In genomic region chr1:93616996-93617669, GRCh38 we compare ENCODE assay signal across 8 cellular contexts.
A peak's percentile ranks its signal among the peaks of the same experiment; 100 is the strongest.
DNase-seq lines count a peak whose midpoint lies in the region; ATAC-seq lines count a peak whose summit lies in the region.

No MANE protein-coding gene starts in this region.

- peaks cover 22% of the 10 kb centered on the region for H3K4me1 Mint-ChIP-seq in activated T-helper 1 cell treated with anti-CD3 and anti-CD28 coated beads, Interleukin-12 subunit alpha, Interleukin-12 subunit beta, Interleukin-2, Interleukin-4 antibody, amounts not matched to agents 30 ng/mL and 10 ng/mL and 1 ng/mL, durations not matched to agents 14 hours and 24 hours and 36 hours (ENCODE audit: low read depth)

- DNase-seq in DMS79 (lab: John Stamatoyannopoulos, UW) = peak; percentile 66
- peak; percentile 70 for DNase-seq in RPMI7951 (ENCODE audit: low read depth)
- peak; percentile 66 for DNase-seq in globus pallidus (ENCODE audit: low spot score)
- peak; percentile 61 for DNase-seq in pulmonary artery endothelial cell (ENCODE audit: low read depth, low spot score)
- DNase-seq in OCI-M2 (lab: John Stamatoyannopoulos, UW; ENCODE audit: unreplicated experiment) = no peak
- DNase-seq in activated T-helper 1 cell treated with anti-CD3 and anti-CD28 coated beads, Interleukin-12 subunit alpha, Interleukin-12 subunit beta, Interleukin-2, Interleukin-4 antibody, amounts not matched to agents 30 ng/mL and 10 ng/mL and 1 ng/mL, durations not matched to agents 14 hours and 24 hours and 36 hours (ENCODE audit: low spot score) = no peak
- DNase-seq in HAP-1 (ENCODE audit: low spot score in 2 of 2) = no peak

- no peak overlapping the region for H3K27ac Mint-ChIP-seq in activated T-helper 1 cell treated with anti-CD3 and anti-CD28 coated beads, Interleukin-12 subunit alpha, Interleukin-12 subunit beta, Interleukin-2, Interleukin-4 antibody, amounts not matched to agents 30 ng/mL and 10 ng/mL and 1 ng/mL, durations not matched to agents 14 hours and 24 hours and 36 hours

- no peaks in the 10 kb centered on the region for H3K27me3 ChIP-seq in HAP-1 (ENCODE audit: low read depth)

- H3K4me1 ChIP-seq in HAP-1 = peaks cover 21% of the 10 kb centered on the region

- no peaks in the 10 kb centered on the region for H3K36me3 ChIP-seq in HAP-1 (replicated peaks)

- H3K36me3 Mint-ChIP-seq in activated T-helper 1 cell treated with anti-CD3 and anti-CD28 coated beads, Interleukin-12 subunit alpha, Interleukin-12 subunit beta, Interleukin-2, Interleukin-4 antibody, amounts not matched to agents 30 ng/mL and 10 ng/mL and 1 ng/mL, durations not matched to agents 14 hours and 24 hours and 36 hours (ENCODE audit: low read depth) = no peaks in the 10 kb centered on the region

- H3K4me3 ChIP-seq in HAP-1 = no peak overlapping the region

- no peak for ATAC-seq in GM21529 (IDR thresholded peaks at IDR 0.05; ENCODE audit: unreplicated experiment)

- in situ Hi-C loops in HAP-1 (cut with MboI; ENCODE audit: low sequenced_read_pairs) = loop anchor here (25.0 kb wide), 1 partner anchor 180 kb away; the partner anchor contains the start of gene FNBP1L

- no peaks in the 10 kb centered on the region for H3K9me3 ChIP-seq in HAP-1

- no peaks in the 10 kb centered on the region for H3K9me3 Mint-ChIP-seq in activated T-helper 1 cell treated with anti-CD3 and anti-CD28 coated beads, Interleukin-12 subunit alpha, Interleukin-12 subunit beta, Interleukin-2, Interleukin-4 antibody, amounts not matched to agents 30 ng/mL and 10 ng/mL and 1 ng/mL, durations not matched to agents 14 hours and 24 hours and 36 hours

- H3K4me3 Mint-ChIP-seq in activated T-helper 1 cell treated with anti-CD3 and anti-CD28 coated beads, Interleukin-12 subunit alpha, Interleukin-12 subunit beta, Interleukin-2, Interleukin-4 antibody, amounts not matched to agents 30 ng/mL and 10 ng/mL and 1 ng/mL, durations not matched to agents 14 hours and 24 hours and 36 hours = no peak overlapping the region

- intact Hi-C loops in activated T-helper 1 cell treated with anti-CD3 and anti-CD28 coated beads, Interleukin-12 subunit alpha, Interleukin-12 subunit beta, Interleukin-2, Interleukin-4 antibody, amounts not matched to agents 30 ng/mL and 10 ng/mL and 1 ng/mL, durations not matched to agents 14 hours and 24 hours and 36 hours (cut with micrococcal nuclease) = loop anchor here (1.0 kb wide), 2 partner anchors 9 to 230 kb away; no protein-coding TSS in a partner anchor

- H3K27me3 Mint-ChIP-seq in activated T-helper 1 cell treated with anti-CD3 and anti-CD28 coated beads, Interleukin-12 subunit alpha, Interleukin-12 subunit beta, Interleukin-2, Interleukin-4 antibody, amounts not matched to agents 30 ng/mL and 10 ng/mL and 1 ng/mL, durations not matched to agents 14 hours and 24 hours and 36 hours (ENCODE audit: insufficient read depth) = peaks cover 33% of the 10 kb centered on the region

Comparison
In these comparisons a context has a peak if more than half of its experiments do, and no peak if none do; other contexts are left out.
1. DNase-seq: peak in DMS79 (single experiment), RPMI7951 (single experiment), globus pallidus (single experiment) and pulmonary artery endothelial cell (single experiment); none in OCI-M2 (single experiment), activated T-helper 1 cell treated with anti-CD3 and anti-CD28 coated beads, Interleukin-12 subunit alpha, Interleukin-12 subunit beta, Interleukin-2, Interleukin-4 antibody, amounts not matched to agents 30 ng/mL and 10 ng/mL and 1 ng/mL, durations not matched to agents 14 hours and 24 hours and 36 hours (single experiment) and HAP-1 (0 of 2).